In the genomic region with DNA sequence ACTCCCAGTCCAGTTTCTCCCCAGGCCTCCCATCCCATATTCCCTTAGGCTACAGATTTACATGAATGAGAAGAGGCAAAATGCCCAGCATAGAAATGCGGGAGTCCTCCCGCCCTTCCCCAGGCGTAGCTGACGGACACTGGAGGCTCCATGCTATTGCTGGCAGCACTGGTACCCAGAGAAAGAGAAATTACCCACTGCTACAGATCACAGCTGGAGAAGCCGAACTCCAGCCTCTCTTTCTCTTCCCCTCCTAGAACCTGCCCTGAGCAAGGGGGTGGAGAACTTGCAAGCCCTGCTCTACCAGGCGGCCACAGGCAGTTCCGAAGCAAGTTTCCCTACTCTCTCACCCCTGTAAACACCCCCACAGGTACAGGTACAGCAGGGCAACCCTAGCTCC, we compare ENCODE assay signal across 17 cellular contexts. TPM values are rescaled to one million over a fixed set of nuclear protein-coding genes. Genes with fewer than 3 reads are reported as not detected.
"Had no signal": no experiment of that assay in that cellular context is flagged by ENCODE, and none has a peak within 500 bp of the region (broad histone marks: within the 10 kb centered on the region; RNA-seq: fewer than 3 reads in every experiment).

No MANE protein-coding gene starts in this region.

- H3K9me3 Mint-ChIP-seq: activated naive CD4-positive, alpha-beta T cell treated with anti-CD3 and anti-CD28 coated beads, Interleukin-2, amount 50 U/mL, for 72 hours; activated T-cell treated with anti-CD3 and anti-CD28 coated beads, Interleukin-2, amount 50 U/mL, for 4 hours; naive thymus-derived CD8-positive, alpha-beta T cell had no signal

- H3K4me1 Mint-ChIP-seq: brain had no signal

- H3K4me3 Mint-ChIP-seq: activated T-cell treated with anti-CD3 and anti-CD28 coated beads, Interleukin-2, amount 50 U/mL, for 4 hours; brain; naive thymus-derived CD8-positive, alpha-beta T cell had no signal

- H3K4me3 ChIP-seq: lung had no signal

- ATAC-seq: activated CD4-positive, CD25-positive, alpha-beta regulatory T cell treated with anti-CD3 and anti-CD28 coated beads, Interleukin-2, amount 50 U/mL, for 24 hours; activated naive CD4-positive, alpha-beta T cell treated with anti-CD3 and anti-CD28 coated beads, Interleukin-2, amount 50 U/mL, for 72 hours; activated T-cell treated with anti-CD3 and anti-CD28 coated beads, Interleukin-2, amount 50 U/mL, for 4 hours; left colon; naive thymus-derived CD8-positive, alpha-beta T cell had no signal

- DNase-seq: activated effector memory CD4-positive, alpha-beta T cell treated with anti-CD3 and anti-CD28 coated beads, Interleukin-2, amount 50 U/mL, for 16 hours; activated T-cell treated with anti-CD3 and anti-CD28 coated beads, Interleukin-2, amount 50 U/mL, for 4 hours; amygdala; dermis blood vessel endothelial cell; erythroblast; left colon; naive thymus-derived CD8-positive, alpha-beta T cell; occipital lobe; stimulated activated CD4-positive, alpha-beta T cell treated with anti-CD3 and anti-CD28 coated beads, Interleukin-2, amount 100 ng/mL, for 48 hours; stimulated activated naive CD4-positive, alpha-beta T cell treated with Interleukin-2 at 50 U/mL for 16 hours; T-helper 2 cell had no signal

- H3K27ac Mint-ChIP-seq: activated naive CD4-positive, alpha-beta T cell treated with anti-CD3 and anti-CD28 coated beads, Interleukin-2, amount 50 U/mL, for 72 hours had no signal

- H3K36me3 Mint-ChIP-seq: brain had no signal

RNA-seq across cellular contexts. Expression of gene SCNN1A, which starts 12.2 kb away (rescaled TPM):
- total RNA-seq: occipital lobe, temporal lobe had no signal

RNA-seq across cellular contexts. Expression of gene CD27, which starts 57.2 kb away (rescaled TPM):
- total RNA-seq: dermis blood vessel endothelial cell, pulmonary artery endothelial cell had no signal
